In genomic region chr3:149647285-149647684, GRCh38 we compare ENCODE assay signal across 18 cellular contexts. TPM values are rescaled to one million over a fixed set of nuclear protein-coding genes. Genes with fewer than 3 reads are reported as not detected.
DNase-seq lines count a peak whose midpoint lies in the region; ATAC-seq, FAIRE-seq and TF ChIP-seq lines count a peak whose summit lies in the region.
"Had no signal": no experiment of that assay in that cellular context is flagged by ENCODE, and none has a peak within 500 bp of the region (broad histone marks: within the 10 kb centered on the region; RNA-seq: fewer than 3 reads in every experiment).

No MANE protein-coding gene starts in this region.

- no peak overlapping the region for H3K4me3 ChIP-seq in Panc1 (ENCODE audit: low read depth in 2 of 2, low read length in 2 of 2)
- H3K4me3 ChIP-seq in esophagus squamous epithelium = no peak overlapping the region
- H3K4me3 ChIP-seq: adrenal gland, GM23248 had no signal

- CTCF ChIA-PET in Panc1 (lab: Charles Lee) = no interaction called here

- ATAC-seq in GM19438 (IDR thresholded peaks at IDR 0.05; ENCODE audit: low read depth, unreplicated experiment) (peak; percentile 85), HG02852 (IDR thresholded peaks at IDR 0.05; ENCODE audit: unreplicated experiment) (peak; percentile 82), Panc1 (no peak)
- ATAC-seq: activated T-cell treated with anti-CD3 and anti-CD28 coated beads, Interleukin-2, amount 50 U/mL, for 72 hours; stimulated activated effector memory CD8-positive, alpha-beta T cell treated with anti-CD3 and anti-CD28 coated beads, Interleukin-12 subunit alpha, Interleukin-12 subunit beta, amount 100 ng/mL, for 72 hours had no signal

- TF ChIP-seq POLR2A in GM12891 (IDR thresholded peaks at IDR 0.05; ENCODE audit: low read depth, low read length) (no peak), esophagus squamous epithelium (IDR thresholded peaks at IDR 0.05) (no peak)

- no peak for DNase-seq in GM12891 (ENCODE audit: insufficient read length, low spot score)
- no peak for DNase-seq in Panc1 (ENCODE audit: low read depth, low spot score)
- no peak for DNase-seq in esophagus squamous epithelium (lab: John Stamatoyannopoulos, UW)
- DNase-seq in NCI-H510A (lab: John Stamatoyannopoulos, UW) = no peak
- no peak for DNase-seq in activated naive CD4-positive, alpha-beta T cell (lab: John Stamatoyannopoulos, UW)
- DNase-seq in GM19239 (ENCODE audit: insufficient read length, low spot score) = no peak
- DNase-seq: activated T-cell treated with anti-CD3 and anti-CD28 coated beads, Interleukin-2, amount 50 U/mL, for 72 hours; adrenal gland; CD8-positive, alpha-beta memory T cell; GM23248; mesendoderm; NK-92 treated with Interleukin-12 subunit alpha and Interleukin-12 subunit beta, amount 100 ng/mL, for 24 hours; SIG-M5; stimulated activated CD4-positive, alpha-beta T cell treated with anti-CD3 and anti-CD28 coated beads, Interleukin-4, amount 100 ng/mL, for 4 hours had no signal

- FAIRE-seq in GM12891 (lab: Jason Lieb, UNC) (no peak), GM19239 (lab: Jason Lieb, UNC) (no peak)

- H3K9me3 ChIP-seq in Panc1 (ENCODE audit: control insufficient read depth, insufficient read depth, low read depth, low read length) = no peaks in the 10 kb centered on the region
- no peaks in the 10 kb centered on the region for H3K9me3 ChIP-seq in esophagus squamous epithelium
- H3K9me3 ChIP-seq: adrenal gland, neutrophil had no signal

- 81 to 93% methylated on average over 4 of the region's 4 CpGs for WGBS in esophagus squamous epithelium, 2 donors

- BruUV-seq in Panc1 (replicated peaks; lab: Mats Ljungman, UMichigan) = no TSS peak

- intact Hi-C loops in Panc1 (cut with micrococcal nuclease; ENCODE audit: unreplicated experiment) = no loop called here
- intact Hi-C loops in esophagus squamous epithelium (cut with DNase I) = no loop called here

- H3K27me3 ChIP-seq in Panc1 (ENCODE audit: control insufficient read depth, insufficient read depth, low read length) = no peaks in the 10 kb centered on the region
- no peaks in the 10 kb centered on the region for H3K27me3 ChIP-seq in esophagus squamous epithelium
- H3K27me3 ChIP-seq: adrenal gland had no signal

- POLR2A ChIA-PET in Panc1 (lab: Charles Lee) = interaction anchor here (0.7 kb wide), 1 partner anchor 306 kb away, joined by 3 read pairs; no protein-coding TSS in a partner anchor

- TF ChIP-seq CTCF in Panc1 (IDR thresholded peaks at IDR 0.05) (no peak), esophagus squamous epithelium (IDR thresholded peaks at IDR 0.05) (no peak)

- H3K4me1 ChIP-seq in Panc1 (ENCODE audit: control insufficient read depth, insufficient read depth, low read length) (peaks cover 94% of the 10 kb centered on the region), esophagus squamous epithelium (peaks cover 25 to 94% (median 38%) of the 10 kb centered on the region in 3 donors)

- peaks cover 61% of the 10 kb centered on the region for H3K36me3 ChIP-seq in Panc1 (ENCODE audit: control insufficient read depth, insufficient read depth, low read length)
- H3K36me3 ChIP-seq in esophagus squamous epithelium = peaks cover 0 to 6% (median 0%) of the 10 kb centered on the region in 3 donors
- H3K36me3 ChIP-seq: neutrophil had no signal

- in situ Hi-C loops in Panc1 (cut with HindIII; ENCODE audit: low pct_unique_long_range_greater_than_20kb, low sequenced_read_pairs) = no loop called here

- H3K27ac ChIP-seq in Panc1 (ENCODE audit: low read length) (peak overlapping the region; percentile 67), esophagus squamous epithelium (peak overlapping the region in 2 of 4 donors; percentile 79 to 80)
- H3K27ac ChIP-seq: adrenal gland, neutrophil had no signal

TF ChIP-seq in GM12891, 5 proteins besides CTCF, POLR2A, EP300 and RAD21:
- TF ChIP-seq SPI1 (IDR thresholded peaks at IDR 0.05; ENCODE audit: low read depth, low read length) = peak; percentile 72
- no peak for TF ChIP-seq POU2F2 (IDR thresholded peaks at IDR 0.05; ENCODE audit: low read depth, low read length)

RNA-seq across cellular contexts. Expression of gene WWTR1, which starts 10.5 kb away (rescaled TPM):
- 0.12 TPM for polyA plus RNA-seq in GM12891 (2012; ENCODE audit: low read depth, missing spikeins)
- total RNA-seq in Panc1 (2021; ENCODE audit: unreplicated experiment) (298 TPM), esophagus squamous epithelium (100 to 1,000 TPM in 1 of 4 donors, 10 to 100 TPM in 3; 35.7 to 116 (median 39.6) TPM)
- polyA plus RNA-seq in Panc1 (2012; ENCODE audit: insufficient read length) = 335 TPM
